8 cellular contexts compared by ENCODE assay signal in the genomic region with DNA sequence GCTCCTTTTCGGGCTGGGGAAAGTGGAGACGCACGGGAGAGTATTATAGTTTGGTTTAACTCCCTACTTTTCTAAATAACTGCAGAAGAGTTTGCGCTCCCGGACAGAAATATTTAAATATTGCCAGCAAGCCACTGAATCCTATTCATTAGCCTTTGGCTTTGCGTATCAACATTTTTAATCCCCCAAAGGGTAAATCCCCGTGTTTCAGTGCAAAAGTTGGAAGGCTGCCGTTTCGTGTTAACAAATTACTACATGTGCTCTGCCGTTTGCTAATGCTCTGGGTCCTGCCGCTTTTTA. TPM values are rescaled to one million over a fixed set of nuclear protein-coding genes. Genes with fewer than 3 reads are reported as not detected.
DNase-seq lines count a peak whose midpoint lies in the region; ATAC-seq and TF ChIP-seq lines count a peak whose summit lies in the region.

No MANE protein-coding gene starts in this region.

- H3K27ac Mint-ChIP-seq in natural killer cell treated with Interleukin-12 subunit alpha and Interleukin-12 subunit beta and Interleukin-15 and Interleukin-18, amount 100 ng/mL, for 72 hours, result peak overlapping the region; percentile 48 to 73

- peaks cover 25 to 26% of the 10 kb centered on the region in 2 donors for H3K27me3 Mint-ChIP-seq in natural killer cell treated with Interleukin-12 subunit alpha and Interleukin-12 subunit beta and Interleukin-15 and Interleukin-18, amount 100 ng/mL, for 72 hours

- H3K27ac ChIP-seq in KOPT-K1 (ENCODE audit: low read depth, low read length, poor library complexity, severe bottlenecking), result peak overlapping the region; percentile 77
- peak overlapping the region in 20 of 59 donors; percentile 25 to 86 (median 50) for H3K27ac ChIP-seq in dorsolateral prefrontal cortex

- H3K36me3 ChIP-seq in KOPT-K1 (ENCODE audit: insufficient read depth, low read length), result no peaks in the 10 kb centered on the region

- peaks cover 0 to 5% (median 0%) of the 10 kb centered on the region in 45 donors for H3K27me3 ChIP-seq in dorsolateral prefrontal cortex

- intact Hi-C loops in dorsolateral prefrontal cortex (cut with DNase I), result loop anchor here (5.0 kb wide), 3 partner anchors 82 to 102 kb away; no protein-coding TSS in a partner anchor

- no peak for ATAC-seq in natural killer cell treated with Interleukin-12 subunit alpha and Interleukin-12 subunit beta and Interleukin-15 and Interleukin-18, amount 100 ng/mL, for 72 hours

- peak overlapping the region; percentile 96 for H3K4me3 Mint-ChIP-seq in natural killer cell treated with Interleukin-12 subunit alpha and Interleukin-12 subunit beta and Interleukin-15 and Interleukin-18, amount 100 ng/mL, for 72 hours

- no peaks in the 10 kb centered on the region for H3K9me3 Mint-ChIP-seq in natural killer cell treated with Interleukin-12 subunit alpha and Interleukin-12 subunit beta and Interleukin-15 and Interleukin-18, amount 100 ng/mL, for 72 hours

- no peaks in the 10 kb centered on the region for H3K36me3 Mint-ChIP-seq in natural killer cell treated with Interleukin-12 subunit alpha and Interleukin-12 subunit beta and Interleukin-15 and Interleukin-18, amount 100 ng/mL, for 72 hours

- TF ChIP-seq CTCF in AG10803 (conservative IDR thresholded peaks at IDR 0.05; ENCODE audit: low read length), result no peak
- peak in 6 of 56 donors; percentile 1 to 17 (median 2) for TF ChIP-seq CTCF in dorsolateral prefrontal cortex (IDR thresholded peaks at IDR 0.05 in 54 of 56, conservative IDR thresholded peaks at IDR 0.05 in 2 of 56; ENCODE audit: low read depth in 1 of 56, partially characterized antibody in 56 of 56)

- H3K4me3 ChIP-seq in AG10803 (ENCODE audit: low read length) (peak overlapping the region; percentile 83), dorsolateral prefrontal cortex (peak overlapping the region; percentile 67 to 96 (median 83))

- peaks cover 24 to 28% of the 10 kb centered on the region in 2 donors for H3K4me1 Mint-ChIP-seq in natural killer cell treated with Interleukin-12 subunit alpha and Interleukin-12 subunit beta and Interleukin-15 and Interleukin-18, amount 100 ng/mL, for 72 hours (ENCODE audit: low read depth in 2 of 2)

- no peaks in the 10 kb centered on the region for H3K9me3 ChIP-seq in KOPT-K1 (ENCODE audit: insufficient read depth, low read length, poor library complexity, severe bottlenecking)

- no peak for DNase-seq in AG10803 (ENCODE audit: low read depth)
- no peak for DNase-seq in dorsolateral prefrontal cortex
- DNase-seq in natural killer cell treated with Interleukin-12 subunit alpha and Interleukin-12 subunit beta and Interleukin-15 and Interleukin-18, amount 100 ng/mL, for 72 hours (ENCODE audit: low spot score), result no peak
- DNase-seq in GM03348 (ENCODE audit: low spot score), result no peak
- DNase-seq in DMS79 (lab: John Stamatoyannopoulos, UW), result no peak
- DNase-seq in kidney tubule cell (ENCODE audit: low spot score), result no peak
- no peak for DNase-seq in NCI-H82 treated with DMSO at 0.1 percent for 48 hours (lab: John Stamatoyannopoulos, UW; ENCODE audit: unreplicated experiment)

RNA-seq across cellular contexts. Expression of gene DPF3, which starts 0.4 kb away (rescaled TPM):
- total RNA-seq in dorsolateral prefrontal cortex, result 10 to 100 TPM; 11.7 to 36.8 (median 19.0) TPM
- 10 to 100 TPM; 11.8 to 13.2 TPM for total RNA-seq in natural killer cell treated with Interleukin-12 subunit alpha and Interleukin-12 subunit beta and Interleukin-15 and Interleukin-18, amount 100 ng/mL, for 72 hours

RNA-seq across cellular contexts. Expression of gene DCAF4, which starts 32.0 kb away (rescaled TPM):
- total RNA-seq in dorsolateral prefrontal cortex, result 10 to 100 TPM in 119 of 120 experiments, 1 to 10 TPM in 1; 7.9 to 32.3 (median 20.1) TPM
- 10 to 100 TPM; 15.1 to 20.6 TPM for total RNA-seq in natural killer cell treated with Interleukin-12 subunit alpha and Interleukin-12 subunit beta and Interleukin-15 and Interleukin-18, amount 100 ng/mL, for 72 hours
